In genomic region chr11:18527512-18527911, GRCh38 we compare ENCODE assay signal across 8 cellular contexts. TPM values are rescaled to one million over a fixed set of nuclear protein-coding genes. Genes with fewer than 3 reads are reported as not detected.
A peak's percentile ranks its signal among the peaks of the same experiment; 100 is the strongest.
DNase-seq lines count a peak whose midpoint lies in the region; ATAC-seq, FAIRE-seq and TF ChIP-seq lines count a peak whose summit lies in the region.

No MANE protein-coding gene starts in this region.

- dilution Hi-C loops in keratinocyte (cut with MboI; ENCODE audit: extremely low pct_ligation_motif_present, low sequenced_read_pairs): no loop called here

- no peaks in the 10 kb centered on the region for H4K20me1 ChIP-seq in DOHH2 (ENCODE audit: control insufficient read depth, insufficient read depth, low read depth, low read length)
- no peaks in the 10 kb centered on the region for H4K20me1 ChIP-seq in keratinocyte (ENCODE audit: control insufficient read depth, extremely low read depth, insufficient read depth, low read length)

- DNase-seq in LoVo (ENCODE audit: low spot score) (peak; percentile 68), adrenal gland (no peak), keratinocyte (ENCODE audit: low read depth, low spot score) (no peak)

- H3K79me2 ChIP-seq in DOHH2 (ENCODE audit: control insufficient read depth, low read length) (peaks cover 63% of the 10 kb centered on the region), keratinocyte (ENCODE audit: control insufficient read depth, insufficient read depth, low read length) (peaks cover 39% of the 10 kb centered on the region)

- ATAC-seq in HG02678 (IDR thresholded peaks at IDR 0.05; ENCODE audit: unreplicated experiment) (no peak), HG02870 (IDR thresholded peaks at IDR 0.05; ENCODE audit: unreplicated experiment) (no peak), GM21381 (IDR thresholded peaks at IDR 0.05; ENCODE audit: unreplicated experiment) (no peak)

- H3K4me1 ChIP-seq in DOHH2 (ENCODE audit: control insufficient read depth, low read length) (peaks cover 46% of the 10 kb centered on the region), adrenal gland (replicated peaks in 1 of 2) (peaks cover 17 to 42% of the 10 kb centered on the region in 2 donors), keratinocyte (ENCODE audit: control insufficient read depth, extremely low read depth, insufficient read depth, low read length) (peaks cover 10% of the 10 kb centered on the region), stomach smooth muscle (ENCODE audit: control insufficient read depth, insufficient read depth, low read length) (no peaks in the 10 kb centered on the region)

- H3K27me3 ChIP-seq in DOHH2 (ENCODE audit: control insufficient read depth, low read length): no peaks in the 10 kb centered on the region
- H3K27me3 ChIP-seq in adrenal gland: no peaks in the 10 kb centered on the region
- no peaks in the 10 kb centered on the region for H3K27me3 ChIP-seq in keratinocyte (ENCODE audit: control insufficient read depth, extremely low read depth, insufficient read depth, low read length)
- no peaks in the 10 kb centered on the region for H3K27me3 ChIP-seq in stomach smooth muscle (ENCODE audit: control insufficient read depth in 1 of 2, insufficient read depth in 2 of 2, low read length in 2 of 2)

- TF ChIP-seq POLR2A in adrenal gland (IDR thresholded peaks at IDR 0.05): no peak

- H3F3A ChIP-seq in DOHH2 (ENCODE audit: control insufficient read depth, insufficient read depth): peaks cover 13% of the 10 kb centered on the region

- intact Hi-C loops in adrenal gland (cut with DNase I): loop anchor here in 1 of 2 donors (10.0 kb wide), 1 partner anchor 203 kb away; the partner anchor contains the start of genes GTF2H1 and HPS5

- H3K9me1 ChIP-seq in keratinocyte (ENCODE audit: control insufficient read depth, extremely low read depth, insufficient read depth, low read length): no peaks in the 10 kb centered on the region

- TF ChIP-seq CTCF in DOHH2 (IDR thresholded peaks at IDR 0.05; ENCODE audit: low read depth, low read length, poor library complexity, severe bottlenecking) (no peak), adrenal gland (IDR thresholded peaks at IDR 0.05) (no peak), keratinocyte (optimal IDR thresholded peaks at IDR 0.05 in 1 of 3, IDR thresholded peaks at IDR 0.05 in 1 of 3, conservative IDR thresholded peaks at IDR 0.05 in 1 of 3; ENCODE audit: extremely low read depth in 1 of 3, insufficient read depth in 2 of 3, low read length in 3 of 3) (no peak)

- peaks cover 24% of the 10 kb centered on the region for H3K36me3 ChIP-seq in DOHH2 (ENCODE audit: control insufficient read depth, low read length)
- no peaks in the 10 kb centered on the region for H3K36me3 ChIP-seq in adrenal gland (replicated peaks in 1 of 2)
- H3K36me3 ChIP-seq in keratinocyte (ENCODE audit: control insufficient read depth in 2 of 2, extremely low read depth in 1 of 2, insufficient read depth in 2 of 2, low read length in 2 of 2): no peaks in the 10 kb centered on the region
- H3K36me3 ChIP-seq in stomach smooth muscle (ENCODE audit: control insufficient read depth in 2 of 2, insufficient read depth in 2 of 2, low read length in 2 of 2): peaks cover under 1 to 4% of the 10 kb centered on the region in 2 donors

- H3K9me3 ChIP-seq in DOHH2 (ENCODE audit: control insufficient read depth, insufficient read depth, low read length) (no peaks in the 10 kb centered on the region), adrenal gland (replicated peaks in 1 of 3) (no peaks in the 10 kb centered on the region), keratinocyte (ENCODE audit: control insufficient read depth, low read depth, low read length) (no peaks in the 10 kb centered on the region), stomach smooth muscle (ENCODE audit: control insufficient read depth in 2 of 2, low read length in 2 of 2) (no peaks in the 10 kb centered on the region)

- H3K9ac ChIP-seq in keratinocyte (ENCODE audit: control insufficient read depth, extremely low read depth, insufficient read depth, low read length) (peak overlapping the region; percentile 91), stomach smooth muscle (ENCODE audit: low read length in 2 of 2) (peak overlapping the region; percentile 99 to 100)

- H3K27ac ChIP-seq in DOHH2 (ENCODE audit: low read depth, low read length) (peak overlapping the region; percentile 54), adrenal gland (peak overlapping the region; percentile 77 to 98 (median 95)), keratinocyte (ENCODE audit: control insufficient read depth, insufficient read depth, low read length) (peak overlapping the region; percentile 92), stomach smooth muscle (ENCODE audit: low read length) (peak overlapping the region; percentile 94)

- H3K4me3 ChIP-seq in DOHH2 (ENCODE audit: low read length): peak overlapping the region; percentile 85
- H3K4me3 ChIP-seq in adrenal gland: peak overlapping the region; percentile 37 to 100 (median 77)
- peak overlapping the region; percentile 88 to 96 (median 89) for H3K4me3 ChIP-seq in keratinocyte (ENCODE audit: control insufficient read depth in 2 of 3, extremely low read depth in 1 of 3, insufficient read depth in 2 of 3, low read depth in 1 of 3, low read length in 3 of 3)
- H3K4me3 ChIP-seq in stomach smooth muscle (ENCODE audit: low read length in 2 of 2): peak overlapping the region; percentile 94 to 99

- 23 to 40% (median 28%) methylated on average over 5 of the region's 5 CpGs for WGBS in adrenal gland, 4 donors

- H2AFZ ChIP-seq in keratinocyte (ENCODE audit: control insufficient read depth, low read length): no peak overlapping the region

- peak overlapping the region; percentile 81 for H3K4me2 ChIP-seq in DOHH2 (ENCODE audit: low read length)
- H3K4me2 ChIP-seq in keratinocyte (ENCODE audit: control insufficient read depth, extremely low read depth, insufficient read depth, low read depth, low read length): peak overlapping the region; percentile 79

- FAIRE-seq in keratinocyte (lab: Jason Lieb, UNC): no peak

- H3K9me2 ChIP-seq in DOHH2 (replicated peaks; ENCODE audit: control insufficient read depth, low read length): no peaks in the 10 kb centered on the region

RNA-seq across cellular contexts. Expression of gene TSG101, which starts 0.8 kb away (rescaled TPM):
- total RNA-seq in adrenal gland: 100 to 1,000 TPM in 3 of 8 donors, 10 to 100 TPM in 5; 56.4 to 172 (median 74.3) TPM
- polyA plus RNA-seq in adrenal gland (100 to 1,000 TPM in 1 of 3 donors, 10 to 100 TPM in 2; 33.1 to 208 (median 37.2) TPM), keratinocyte (113 to 148 TPM (median 130 TPM) in 3 replicates)
- polyA plus RNA-seq in keratinocyte (2011; ENCODE audit: low read depth): 354 TPM
- polyA plus RNA-seq in keratinocyte (2011; cell fraction: cytosol; rRNA removed): 106 and 170 TPM in 2 replicates
- 109 and 113 TPM in 2 replicates for polyA plus RNA-seq in keratinocyte (2011; cell fraction: nucleus; rRNA removed)
- 50.9 and 79.5 TPM in 2 replicates for polyA plus RNA-seq in keratinocyte (2012; ENCODE audit: low replicate concordance)
- 102 to 125 TPM (median 114 TPM) in 3 replicates for polyA minus RNA-seq in keratinocyte
- polyA minus RNA-seq in keratinocyte (2011; cell fraction: cytosol; rRNA and poly(A)+ RNA removed): 54.1 TPM
- polyA minus RNA-seq in keratinocyte (2011; cell fraction: nucleus; rRNA and poly(A)+ RNA removed): 30.3 and 63.8 TPM in 2 replicates
